8 cellular contexts compared by ENCODE assay signal in the genomic region with DNA sequence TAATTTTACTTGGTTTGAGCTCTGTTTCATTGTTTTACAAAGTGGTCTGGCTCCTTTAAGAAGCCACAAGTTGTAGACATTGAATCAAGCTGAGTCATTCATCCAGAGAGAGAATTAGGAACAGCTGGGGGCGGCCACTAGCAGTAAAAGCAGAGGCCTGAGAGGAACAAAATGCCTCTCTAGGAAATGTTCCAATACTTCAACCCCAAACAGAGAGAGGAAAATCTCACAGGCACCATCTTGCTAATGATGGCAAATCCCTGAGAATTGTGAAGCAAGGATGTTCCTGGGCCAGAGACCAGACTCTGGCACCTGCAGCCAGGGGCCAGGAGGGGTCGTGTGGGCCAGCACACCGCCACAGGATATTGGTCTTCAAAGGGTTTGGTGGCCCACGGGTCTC. TPM values are rescaled to one million over a fixed set of nuclear protein-coding genes. Genes with fewer than 3 reads are reported as not detected.
A peak's percentile ranks its signal among the peaks of the same experiment; 100 is the strongest.
DNase-seq lines count a peak whose midpoint lies in the region; ATAC-seq and TF ChIP-seq lines count a peak whose summit lies in the region.

No MANE protein-coding gene starts in this region.

- ATAC-seq in GM18867 (IDR thresholded peaks at IDR 0.05; ENCODE audit: unreplicated experiment) (no peak), HG03196 (IDR thresholded peaks at IDR 0.05; ENCODE audit: unreplicated experiment) (no peak)

- TF ChIP-seq CTCF in fibroblast of pulmonary artery (IDR thresholded peaks at IDR 0.05; ENCODE audit: low read length, missing control alignments): no peak
- TF ChIP-seq CTCF in GM13976 (IDR thresholded peaks at IDR 0.05; ENCODE audit: borderline replicate concordance, control extremely low read depth, extremely low read depth, insufficient read depth, missing control alignments): no peak

- intact Hi-C loops in posterior vena cava (cut with DNase I): no loop called here

- no peak overlapping the region for H3K4me3 ChIP-seq in fibroblast of pulmonary artery (replicated peaks; ENCODE audit: low read depth, low read length)

- peak; percentile 37 for DNase-seq in GDM1 (lab: John Stamatoyannopoulos, UW)
- DNase-seq in RKO (ENCODE audit: low spot score): peak; percentile 55
- peak; percentile 86 for DNase-seq in fibroblast of pulmonary artery (ENCODE audit: low read depth)
- peak; percentile 85 for DNase-seq in posterior vena cava (ENCODE audit: low spot score)
- DNase-seq in NCI-H1092 treated with DMSO at 0.1 percent for 48 hours (lab: John Stamatoyannopoulos, UW): no peak
- no peak for DNase-seq in GM13976 (ENCODE audit: low spot score)

- in situ Hi-C loops in GM13976 (cut with MboI; ENCODE audit: low sequenced_read_pairs, unreplicated experiment): no loop called here

RNA-seq across cellular contexts. Expression of a gene that starts 26.5 kb away (rescaled TPM):
- total RNA-seq in posterior vena cava: 10 to 100 TPM in 1 of 2 donors, 1 to 10 TPM in 1; 4.6 to 10.6 TPM

Comparison
In these comparisons a context has a peak if more than half of its experiments do, and no peak if none do; other contexts are left out.
1. DNase-seq: peak in GDM1 (single experiment), RKO (single experiment), fibroblast of pulmonary artery (single experiment) and posterior vena cava (single experiment); none in NCI-H1092 treated with DMSO at 0.1 percent for 48 hours (single experiment) and GM13976 (single experiment).